Comparison of ENCODE assay signal across 8 cellular contexts in the genomic region with DNA sequence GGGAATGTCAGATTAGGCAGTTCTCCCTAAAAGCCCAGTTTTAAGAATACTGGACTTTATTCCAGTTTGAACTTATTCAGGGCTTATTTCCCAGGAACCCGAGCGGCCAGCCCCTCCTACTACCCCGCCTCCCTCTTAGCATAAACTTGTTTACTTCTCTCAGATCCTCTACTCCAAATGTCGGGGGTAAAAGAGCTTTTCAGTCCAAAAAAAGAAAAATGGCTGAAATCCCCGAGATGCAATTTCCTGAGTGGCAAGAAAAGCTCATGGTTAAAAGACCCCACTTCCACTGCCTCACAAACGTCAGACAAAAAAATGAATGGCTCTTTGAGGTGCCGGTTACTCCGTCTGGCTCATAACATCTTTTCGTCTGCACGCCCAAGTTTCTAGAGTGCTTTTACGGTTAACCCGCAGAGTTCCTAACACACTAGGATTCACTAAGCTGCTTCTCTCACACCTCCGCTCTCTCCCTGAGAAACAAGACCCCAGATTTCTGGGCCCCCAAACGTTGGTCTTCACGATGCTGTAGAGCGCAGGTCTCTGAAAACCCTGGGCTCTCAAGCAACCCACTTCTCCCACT. TPM values are rescaled to one million over a fixed set of nuclear protein-coding genes. Genes with fewer than 3 reads are reported as not detected.
DNase-seq lines count a peak whose midpoint lies in the region; ATAC-seq and TF ChIP-seq lines count a peak whose summit lies in the region.

No MANE protein-coding gene starts in this region.

- H3K9me3 ChIP-seq in esophagus squamous epithelium: no peaks in the 10 kb centered on the region
- no peaks in the 10 kb centered on the region for H3K9me3 ChIP-seq in muscle layer of duodenum (ENCODE audit: control insufficient read depth in 1 of 2, low read length in 2 of 2)
- H3K9me3 ChIP-seq in aorta (ENCODE audit: control insufficient read depth, low read length): no peaks in the 10 kb centered on the region

- intact Hi-C loops in esophagus squamous epithelium (cut with DNase I): no loop called here
- intact Hi-C loops in aorta (cut with DNase I): no loop called here

- 0% methylated on average over 16 of the region's 16 CpGs for WGBS in esophagus squamous epithelium, 2 donors
- WGBS in aorta, 2 donors: 0 to 1% methylated on average over 16 of the region's 16 CpGs

- DNase-seq in SIG-M5 treated with dmso at 0.1 percent for 504 hours (lab: John Stamatoyannopoulos, UW; ENCODE audit: unreplicated experiment) (peak; percentile 24), SIG-M5 (lab: John Stamatoyannopoulos, UW) (no peak), HT1080 (ENCODE audit: low read depth) (peak; percentile 29), esophagus squamous epithelium (lab: John Stamatoyannopoulos, UW) (no peak), aorta (peak in 1 of 2 donors; percentile 53), NCI-H1694 treated with DMSO at 0.1 percent for 48 hours (lab: John Stamatoyannopoulos, UW) (no peak)

- H3K36me3 Mint-ChIP-seq in T-helper 1 cell treated with Interleukin-12 subunit alpha and Interleukin-12 subunit beta and Interleukin-4 antibody, amounts not matched to agents 30 μg/mL and 1 μg/mL, for 36 hours (ENCODE audit: low read depth): peaks cover 24% of the 10 kb centered on the region

- no peaks in the 10 kb centered on the region for H3K27me3 Mint-ChIP-seq in T-helper 1 cell treated with Interleukin-12 subunit alpha and Interleukin-12 subunit beta and Interleukin-4 antibody, amounts not matched to agents 30 μg/mL and 1 μg/mL, for 36 hours (ENCODE audit: low read depth)

- H3K9me3 Mint-ChIP-seq in T-helper 1 cell treated with Interleukin-12 subunit alpha and Interleukin-12 subunit beta and Interleukin-4 antibody, amounts not matched to agents 30 μg/mL and 1 μg/mL, for 36 hours: no peaks in the 10 kb centered on the region

- H3K27ac ChIP-seq in esophagus squamous epithelium: peak overlapping the region; percentile 71 to 92 (median 90)
- peak overlapping the region; percentile 91 for H3K27ac ChIP-seq in muscle layer of duodenum (ENCODE audit: low read length)
- H3K27ac ChIP-seq in aorta (ENCODE audit: low read depth in 1 of 2, low read length in 2 of 2): peak overlapping the region in 1 of 2 donors; percentile 80

- ATAC-seq in aorta (ENCODE audit: low FRiP score): no peak

- peak overlapping the region; percentile 20 for H3K27ac Mint-ChIP-seq in T-helper 1 cell treated with Interleukin-12 subunit alpha and Interleukin-12 subunit beta and Interleukin-4 antibody, amounts not matched to agents 30 μg/mL and 1 μg/mL, for 36 hours

- TF ChIP-seq CTCF in esophagus squamous epithelium (IDR thresholded peaks at IDR 0.05): no peak

- peaks cover 0 to 61% (median 0%) of the 10 kb centered on the region in 3 donors for H3K36me3 ChIP-seq in esophagus squamous epithelium
- H3K36me3 ChIP-seq in muscle layer of duodenum (ENCODE audit: control insufficient read depth in 1 of 2, insufficient read depth in 2 of 2, low read length in 2 of 2): peaks cover 3 to 18% of the 10 kb centered on the region in 2 donors
- H3K36me3 ChIP-seq in aorta (ENCODE audit: control insufficient read depth in 1 of 2, insufficient read depth in 2 of 2, low read length in 1 of 2): peaks cover 0 to 4% of the 10 kb centered on the region in 2 donors

- no peak for TF ChIP-seq POLR2A in esophagus squamous epithelium (IDR thresholded peaks at IDR 0.05)

- no peak overlapping the region for H3K4me3 Mint-ChIP-seq in T-helper 1 cell treated with Interleukin-12 subunit alpha and Interleukin-12 subunit beta and Interleukin-4 antibody, amounts not matched to agents 30 μg/mL and 1 μg/mL, for 36 hours

- H3K4me1 ChIP-seq in esophagus squamous epithelium (peaks cover 16 to 38% (median 16%) of the 10 kb centered on the region in 3 donors), muscle layer of duodenum (ENCODE audit: control insufficient read depth in 1 of 2, insufficient read depth in 2 of 2, low read length in 2 of 2) (peaks cover 5 to 27% of the 10 kb centered on the region in 2 donors), aorta (ENCODE audit: control insufficient read depth in 1 of 2, insufficient read depth in 2 of 2, low read length in 2 of 2) (no peaks in the 10 kb centered on the region)

- H3K27me3 ChIP-seq in esophagus squamous epithelium (no peaks in the 10 kb centered on the region), muscle layer of duodenum (ENCODE audit: low read depth, low read length) (no peaks in the 10 kb centered on the region), aorta (ENCODE audit: control insufficient read depth in 1 of 2, insufficient read depth in 2 of 2, low read length in 1 of 2) (no peaks in the 10 kb centered on the region)

- peaks cover 21% of the 10 kb centered on the region for H3K4me1 Mint-ChIP-seq in T-helper 1 cell treated with Interleukin-12 subunit alpha and Interleukin-12 subunit beta and Interleukin-4 antibody, amounts not matched to agents 30 μg/mL and 1 μg/mL, for 36 hours (ENCODE audit: low read depth)

- H3K4me3 ChIP-seq in esophagus squamous epithelium: peak overlapping the region; percentile 66 to 90 (median 73)
- H3K4me3 ChIP-seq in muscle layer of duodenum (ENCODE audit: low read depth in 1 of 2, low read length in 2 of 2): peak overlapping the region; percentile 83 to 100
- H3K4me3 ChIP-seq in aorta (ENCODE audit: low read length in 2 of 2): peak overlapping the region; percentile 76 to 94

RNA-seq across cellular contexts. Expression of a gene that starts 0.4 kb away (rescaled TPM):
- total RNA-seq in HT1080 (2014; rRNA removed; shearing (Covaris generic)): 48.9 and 59.1 TPM in 2 replicates
- 32.1 and 35.7 TPM in 2 replicates for polyA plus RNA-seq in HT1080 (2015; cell fraction: cytosol; rRNA removed)
- 236 and 256 TPM in 2 replicates for polyA plus RNA-seq in HT1080 (2015; cell fraction: nucleus; rRNA removed)
- total RNA-seq in esophagus squamous epithelium: 10 to 100 TPM; 27.9 to 39.9 (median 32.6) TPM
- 10 to 100 TPM; 36.0 to 60.6 TPM for total RNA-seq in aorta
- 10 to 100 TPM; 21.2 to 62.6 TPM for polyA plus RNA-seq in aorta

RNA-seq across cellular contexts. Expression of a gene that starts 0.9 kb away (rescaled TPM):
- total RNA-seq in HT1080 (2014; rRNA removed; shearing (Covaris generic)): 99.6 and 107 TPM in 2 replicates
- polyA plus RNA-seq in HT1080 (2015; cell fraction: cytosol; rRNA removed): 56.1 and 62.3 TPM in 2 replicates
- polyA plus RNA-seq in HT1080 (2015; cell fraction: nucleus; rRNA removed): 139 and 159 TPM in 2 replicates
- 10 to 100 TPM in 3 of 4 donors, 1 to 10 TPM in 1; 5.7 to 22.7 (median 17.8) TPM for total RNA-seq in esophagus squamous epithelium
- 1 to 10 TPM in 1 of 2 donors, under 1 TPM in 1; 0.26 to 1.9 TPM for total RNA-seq in aorta
- polyA plus RNA-seq in aorta: 1 to 10 TPM in 1 of 2 donors, under 1 TPM in 1; 0.10 to 1.4 TPM

RNA-seq across cellular contexts. Expression of a gene that starts 35.1 kb away (rescaled TPM):
- total RNA-seq in HT1080 (2014; rRNA removed; shearing (Covaris generic)): 55.0 and 56.1 TPM in 2 replicates
- polyA plus RNA-seq in HT1080 (2015; cell fraction: cytosol; rRNA removed): 29.2 and 35.9 TPM in 2 replicates
- polyA plus RNA-seq in HT1080 (2015; cell fraction: nucleus; rRNA removed): 69.2 and 77.4 TPM in 2 replicates
- total RNA-seq in esophagus squamous epithelium (10 to 100 TPM; 10.4 to 25.8 (median 20.5) TPM), aorta (10 to 100 TPM; 17.8 to 21.1 TPM)
- 10 to 100 TPM in 1 of 2 donors, 1 to 10 TPM in 1; 5.8 to 15.6 TPM for polyA plus RNA-seq in aorta

RNA-seq across cellular contexts. Expression of a gene that starts 38.8 kb away (rescaled TPM):
- not detected in 2 replicates for total RNA-seq in HT1080 (2014; rRNA removed; shearing (Covaris generic))
- 0.40 and 0.49 TPM in 2 replicates for polyA plus RNA-seq in HT1080 (2015; cell fraction: cytosol; rRNA removed)
- 0.57 and 1.4 TPM in 2 replicates for polyA plus RNA-seq in HT1080 (2015; cell fraction: nucleus; rRNA removed)
- total RNA-seq in esophagus squamous epithelium (1 to 10 TPM in 1 of 4 donors, under 1 TPM in 2, not detected in 1; 0.38 to 3.0 (median 0.61) TPM), aorta (1 to 10 TPM in 1 of 2 donors, under 1 TPM in 1; 0.58 to 2.1 TPM)
- polyA plus RNA-seq in aorta: 1 to 10 TPM in 1 of 2 donors, not detected in 1; 2.6 TPM

Comparison
In these comparisons a context has a peak if more than half of its experiments do, and no peak if none do; other contexts are left out.
1. DNase-seq: peak in SIG-M5 treated with dmso at 0.1 percent for 504 hours (single experiment) and HT1080 (single experiment); none in SIG-M5 (single experiment), esophagus squamous epithelium (single experiment) and NCI-H1694 treated with DMSO at 0.1 percent for 48 hours (single experiment).
2. Peak in every context shown above with its lines, with median percentiles within 50 percentile points of each other: H3K4me3 ChIP-seq.